Comparison of ENCODE assay signal across 20 cellular contexts in the genomic region with DNA sequence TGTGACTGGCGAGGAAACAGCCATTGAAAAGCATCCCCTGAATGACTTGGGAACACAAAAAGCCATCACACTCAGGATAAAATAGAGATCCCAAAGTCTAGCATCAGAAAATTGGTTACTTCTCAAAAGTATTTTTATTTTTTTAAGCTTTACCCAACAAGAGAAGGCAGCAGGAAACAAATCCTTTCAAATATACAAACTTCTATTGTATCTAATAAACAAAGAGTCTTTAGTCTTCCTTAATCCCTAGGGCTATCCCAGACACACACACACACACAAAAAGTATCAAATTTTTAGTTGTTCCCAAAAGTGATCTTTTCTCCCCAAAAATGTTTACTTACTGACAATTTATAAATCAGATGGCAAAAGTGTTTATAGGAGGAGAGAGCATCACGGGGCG. TPM values are rescaled to one million over a fixed set of nuclear protein-coding genes. Genes with fewer than 3 reads are reported as not detected.
A peak's percentile ranks its signal among the peaks of the same experiment; 100 is the strongest.
DNase-seq lines count a peak whose midpoint lies in the region; ATAC-seq and TF ChIP-seq lines count a peak whose summit lies in the region.
"Had no signal": no experiment of that assay in that cellular context is flagged by ENCODE, and none has a peak within 500 bp of the region (broad histone marks: within the 10 kb centered on the region; RNA-seq: fewer than 3 reads in every experiment).

No MANE protein-coding gene starts in this region.

- TF ChIP-seq CTCF in left ventricle myocardium inferior (IDR thresholded peaks at IDR 0.05; ENCODE audit: borderline replicate concordance), result no peak
- no peak for TF ChIP-seq CTCF in heart left ventricle (IDR thresholded peaks at IDR 0.05)
- TF ChIP-seq CTCF in osteoblast (IDR thresholded peaks at IDR 0.05; ENCODE audit: extremely low read depth, low read depth, low read length), result no peak

- intact Hi-C loops in left ventricle myocardium inferior (cut with micrococcal nuclease) (no loop called here), heart left ventricle (cut with DNase I) (no loop called here)

- no peaks in the 10 kb centered on the region for H4K20me1 ChIP-seq in osteoblast (ENCODE audit: insufficient read depth, low read length)

- peak overlapping the region; percentile 27; the same call in 1 of the 2 replicates for H3K9ac ChIP-seq in iPS-20b (ENCODE audit: low read depth, low read length)

- in situ Hi-C loops in ACHN (cut with HindIII; ENCODE audit: low pct_ligation_motif_present, low pct_unique_long_range_greater_than_20kb, low sequenced_read_pairs), result no loop called here

- no peaks in the 10 kb centered on the region for H3K27me3 ChIP-seq in left ventricle myocardium inferior (ENCODE audit: low read depth)
- H3K27me3 ChIP-seq in heart left ventricle, result no peaks in the 10 kb centered on the region
- no peaks in the 10 kb centered on the region for H3K27me3 ChIP-seq in iPS-20b (ENCODE audit: insufficient read depth, low read length)
- no peaks in the 10 kb centered on the region for H3K27me3 ChIP-seq in osteoblast (ENCODE audit: insufficient read depth, low read length)
- H3K27me3 ChIP-seq: BE2C had no signal

- no peak overlapping the region for H3K4me3 ChIP-seq in left ventricle myocardium inferior
- no peak overlapping the region for H3K4me3 ChIP-seq in heart left ventricle
- H3K4me3 ChIP-seq in iPS-20b (ENCODE audit: low read length), result no peak overlapping the region
- H3K4me3 ChIP-seq in osteoblast (ENCODE audit: insufficient read depth, low read length), result peak overlapping the region; percentile 50

- no peaks in the 10 kb centered on the region for H3K9me3 ChIP-seq in left ventricle myocardium inferior (replicated peaks)
- no peaks in the 10 kb centered on the region for H3K9me3 ChIP-seq in heart left ventricle
- H3K9me3 ChIP-seq in iPS-20b (ENCODE audit: insufficient read depth, low read depth, low read length), result no peaks in the 10 kb centered on the region
- no peaks in the 10 kb centered on the region for H3K9me3 ChIP-seq in osteoblast (ENCODE audit: low read depth, low read length)
- H3K9me3 ChIP-seq: BE2C had no signal

- H3K36me3 ChIP-seq in left ventricle myocardium inferior, result no peaks in the 10 kb centered on the region
- no peaks in the 10 kb centered on the region for H3K36me3 ChIP-seq in heart left ventricle
- no peaks in the 10 kb centered on the region for H3K36me3 ChIP-seq in iPS-20b (ENCODE audit: insufficient read depth, low read depth, low read length)
- no peaks in the 10 kb centered on the region for H3K36me3 ChIP-seq in osteoblast (ENCODE audit: insufficient read depth, low read length)
- H3K36me3 ChIP-seq: BE2C had no signal

- H3K27ac ChIP-seq in left ventricle myocardium inferior (replicated peaks) (peak overlapping the region; percentile 68), heart left ventricle (peak overlapping the region in 2 of 12 donors; percentile 42 to 69), iPS-20b (ENCODE audit: low read length) (no peak overlapping the region), osteoblast (ENCODE audit: low read depth, low read length) (no peak overlapping the region)

- DNase-seq in left ventricle myocardium inferior (no peak), heart left ventricle (no peak), osteoblast (ENCODE audit: insufficient read length, low spot score, missing footprints) (no peak), ACHN (no peak), HuH-7.5 (ENCODE audit: low spot score) (no peak), RKO (ENCODE audit: low spot score) (no peak)
- DNase-seq in stimulated activated naive CD4-positive, alpha-beta T cell treated with Interleukin-2 at 50 U/mL for 16 hours (lab: John Stamatoyannopoulos, UW), result no peak
- DNase-seq: 8988T; BE2C; Caco-2; CD4-positive, CD25-positive, alpha-beta regulatory T cell; KBM-7; MV-4-11; NCI-H187 treated with DMSO at 0.1 percent for 48 hours; NCI-H226; NCI-H524; NCI-H82; OCI-M1; SHP77 had no signal

- no peak for ATAC-seq in heart left ventricle

- no peak for TF ChIP-seq POLR2A in heart left ventricle (IDR thresholded peaks at IDR 0.05)

- H3K4me2 ChIP-seq in osteoblast (ENCODE audit: insufficient read depth, low read length), result peak overlapping the region; percentile 68

- H2AFZ ChIP-seq in osteoblast (ENCODE audit: low read length), result peak overlapping the region; percentile 68

- WGBS in heart left ventricle, 4 donors, result 91 to 96% (median 92%) methylated on average over 3 of the region's 3 CpGs

- no peaks in the 10 kb centered on the region for H3K79me2 ChIP-seq in osteoblast (ENCODE audit: insufficient read depth, low read length)

- H3K4me1 ChIP-seq in left ventricle myocardium inferior (peaks cover 24% of the 10 kb centered on the region), heart left ventricle (peaks cover 0 to 21% (median 11%) of the 10 kb centered on the region in 12 donors), iPS-20b (ENCODE audit: insufficient read depth, low read length) (no peaks in the 10 kb centered on the region), osteoblast (ENCODE audit: insufficient read depth, low read length) (peaks cover 17% of the 10 kb centered on the region)

RNA-seq across cellular contexts. Expression of a gene that starts 33.2 kb away (rescaled TPM):
- total RNA-seq in left ventricle myocardium inferior (21.0 TPM), heart left ventricle (10 to 100 TPM; 11.0 to 93.3 (median 20.0) TPM), osteoblast (535 and 570 TPM in 2 replicates)
- polyA plus RNA-seq in heart left ventricle, result 10 to 100 TPM in 1 of 2 donors, 1 to 10 TPM in 1; 5.1 to 10.4 TPM
- total RNA-seq: CD4-positive, CD25-positive, alpha-beta regulatory T cell had no signal
